Comparison of ENCODE assay signal across 12 cellular contexts in the genomic region with DNA sequence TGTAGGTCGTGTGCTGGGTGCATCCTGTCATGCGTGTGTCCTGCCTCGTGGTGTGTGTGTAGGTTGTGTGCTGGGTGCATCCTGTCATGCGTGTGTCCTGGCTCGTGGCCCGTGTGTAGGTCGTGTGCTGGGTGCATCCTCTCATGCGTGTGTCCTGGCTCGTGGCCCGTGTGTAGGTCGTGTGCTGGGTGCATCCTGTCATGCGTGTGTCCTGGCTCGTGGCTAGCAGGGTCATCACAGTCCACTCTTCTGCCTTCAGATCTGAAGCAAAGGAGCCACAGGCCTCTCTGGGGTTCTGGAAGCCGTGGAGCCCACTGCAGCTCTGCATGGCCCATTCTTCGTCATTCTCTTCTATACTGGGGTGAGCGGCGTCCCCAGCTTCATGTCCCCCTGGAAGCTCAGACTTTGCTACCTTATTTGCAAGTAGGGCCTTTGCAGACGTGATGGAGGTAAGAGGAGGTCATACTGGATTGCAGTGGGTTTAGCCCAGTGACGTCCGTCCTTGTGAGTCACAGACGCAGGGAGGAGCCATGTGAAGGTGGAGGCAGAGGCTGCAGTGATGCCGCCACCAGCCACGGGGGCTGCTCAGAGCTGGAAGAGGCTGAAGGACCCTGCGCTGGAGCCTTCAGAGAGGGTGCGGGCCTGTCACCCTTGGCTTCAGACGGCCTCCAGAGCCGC. TPM values are rescaled to one million over a fixed set of nuclear protein-coding genes. Genes with fewer than 3 reads are reported as not detected.
DNase-seq lines count a peak whose midpoint lies in the region; ATAC-seq and TF ChIP-seq lines count a peak whose summit lies in the region.
"Not testable (repeated sequence)": the region's sequence is repeated elsewhere in the genome, so short reads cannot be mapped to it uniquely, and the experiment has no call there.
"Had no signal": no experiment of that assay in that cellular context is flagged by ENCODE, and none has a peak within 500 bp of the region (broad histone marks: within the 10 kb centered on the region; RNA-seq: fewer than 3 reads in every experiment).

No MANE protein-coding gene starts in this region.

- H3K36me3 ChIP-seq in A673 (ENCODE audit: insufficient read depth, low read length, poor library complexity, severe bottlenecking); testis (ENCODE audit: low read depth, missing control alignments): not testable (repeated sequence)

- not testable (repeated sequence) for H3K9me3 ChIP-seq in A673 (ENCODE audit: low read depth, low read length, poor library complexity, severe bottlenecking); right cardiac atrium (ENCODE audit: control insufficient read depth, low read length); testis

- H3K9me3 Mint-ChIP-seq in IgD-negative memory B cell; activated naive CD8-positive, alpha-beta T cell treated with anti-CD3 and anti-CD28 coated beads, Interleukin-2, amount 10 ng/mL, durations not matched to agents 7 days and 5 days: not testable (repeated sequence)

- H3K4me1 Mint-ChIP-seq in IgD-negative memory B cell = peaks cover 4 to 15% (median 8%) of the 10 kb centered on the region in 3 donors
- H3K4me1 Mint-ChIP-seq in activated naive CD8-positive, alpha-beta T cell treated with anti-CD3 and anti-CD28 coated beads, Interleukin-2, amount 10 ng/mL, durations not matched to agents 7 days and 5 days = peaks cover 19% of the 10 kb centered on the region

- not testable (repeated sequence) for H3K36me3 Mint-ChIP-seq in IgD-negative memory B cell; activated naive CD8-positive, alpha-beta T cell treated with anti-CD3 and anti-CD28 coated beads, Interleukin-2, amount 10 ng/mL, durations not matched to agents 7 days and 5 days

- not testable (repeated sequence) for TF ChIP-seq CTCF in A673 (conservative IDR thresholded peaks at IDR 0.05; ENCODE audit: low read depth, low read length); testis (IDR thresholded peaks at IDR 0.05)

- not testable (repeated sequence) for DNase-seq in A673 (ENCODE audit: low spot score)
- DNase-seq in activated naive CD8-positive, alpha-beta T cell treated with anti-CD3 and anti-CD28 coated beads, Interleukin-2, amount 10 ng/mL, durations not matched to agents 7 days and 5 days = peak; percentile 15
- DNase-seq in right cardiac atrium = peak in 2 of 3 donors; percentile 14 to 60
- peak; percentile 85 for DNase-seq in mesenteric fat pad (ENCODE audit: low spot score)
- peak; percentile 11 for DNase-seq in testis

- not testable (repeated sequence) for TF ChIP-seq POLR2A in testis (IDR thresholded peaks at IDR 0.05)

- BruUV-seq in A673 (replicated peaks; lab: Mats Ljungman, UMichigan) = not testable (repeated sequence)

- not testable (repeated sequence) for H3K4me3 ChIP-seq in A673 (ENCODE audit: low read depth, low read length, poor library complexity, severe bottlenecking); right cardiac atrium (ENCODE audit: low read length); testis

- not testable (repeated sequence) for ATAC-seq in activated naive CD8-positive, alpha-beta T cell treated with anti-CD3 and anti-CD28 coated beads, Interleukin-2, amount 10 ng/mL, durations not matched to agents 7 days and 5 days (ENCODE audit: low read depth); right cardiac atrium

- CTCF ChIA-PET in A673 (lab: Charles Lee) = interaction anchor here (0.6 kb wide), 1 partner anchor 90 kb away, joined by 3 read pairs; no protein-coding TSS in a partner anchor

- WGBS in right cardiac atrium = 83% methylated on average over 27 of the region's 27 CpGs
- WGBS in testis, 2 donors = 88 to 92% methylated on average over 23 to 26 of the region's 27 CpGs

- H3K4me3 Mint-ChIP-seq in IgD-negative memory B cell = peak overlapping the region in 1 of 4 donors; percentile 70
- H3K4me3 Mint-ChIP-seq in activated naive CD8-positive, alpha-beta T cell treated with anti-CD3 and anti-CD28 coated beads, Interleukin-2, amount 10 ng/mL, durations not matched to agents 7 days and 5 days = not testable (repeated sequence)

- H3K27me3 Mint-ChIP-seq in IgD-negative memory B cell = peaks cover 29% of the 10 kb centered on the region
- not testable (repeated sequence) for H3K27me3 Mint-ChIP-seq in activated naive CD8-positive, alpha-beta T cell treated with anti-CD3 and anti-CD28 coated beads, Interleukin-2, amount 10 ng/mL, durations not matched to agents 7 days and 5 days

- peaks cover 44% of the 10 kb centered on the region for H3K4me1 ChIP-seq in A673 (ENCODE audit: insufficient read depth, low read length, poor library complexity, severe bottlenecking)
- H3K4me1 ChIP-seq in right cardiac atrium (ENCODE audit: control insufficient read depth, insufficient read depth, low read length); testis: not testable (repeated sequence)

- POLR2A ChIA-PET in A673 (lab: Charles Lee; ENCODE audit: low non-redundant PET); activated naive CD8-positive, alpha-beta T cell treated with anti-CD3 and anti-CD28 coated beads, Interleukin-2, amount 10 ng/mL, durations not matched to agents 7 days and 5 days (lab: Charles Lee): not testable (repeated sequence)

- intact Hi-C loops in A673 (cut with micrococcal nuclease; ENCODE audit: unreplicated experiment); right cardiac atrium (cut with DNase I); testis (cut with DNase I; ENCODE audit: low total_unique reads): not testable (repeated sequence)

- not testable (repeated sequence) for H3K27me3 ChIP-seq in A673 (replicated peaks; ENCODE audit: insufficient read depth, low read depth, low read length, poor library complexity); right cardiac atrium (ENCODE audit: control insufficient read depth, insufficient read depth); testis

- peak overlapping the region; percentile 23 to 85 (median 72) for H3K27ac Mint-ChIP-seq in IgD-negative memory B cell
- H3K27ac Mint-ChIP-seq in activated naive CD8-positive, alpha-beta T cell treated with anti-CD3 and anti-CD28 coated beads, Interleukin-2, amount 10 ng/mL, durations not matched to agents 7 days and 5 days = not testable (repeated sequence)

- H3K27ac ChIP-seq in A673 (ENCODE audit: low read depth, low read length, poor library complexity, severe bottlenecking) = peak overlapping the region; percentile 92
- not testable (repeated sequence) for H3K27ac ChIP-seq in right cardiac atrium (ENCODE audit: low read length); testis

RNA-seq across cellular contexts. Expression of a gene that starts 11.1 kb away (rescaled TPM):
- total RNA-seq in A673 (2021) = 38.5 and 48.4 TPM in 2 replicates
- not detected for polyA plus RNA-seq in IgD-negative memory B cell
- under 1 TPM in 1 of 2 experiments, not detected in 1; 0.20 TPM for total RNA-seq in activated naive CD8-positive, alpha-beta T cell treated with anti-CD3 and anti-CD28 coated beads, Interleukin-2, amount 10 ng/mL, durations not matched to agents 7 days and 5 days
- 1 to 10 TPM in 1 of 4 donors, under 1 TPM in 2, not detected in 1; 0.17 to 1.4 (median 0.84) TPM for total RNA-seq in right cardiac atrium
- 0.68 TPM for polyA plus RNA-seq in right cardiac atrium
- total RNA-seq in mesenteric fat pad = 1.1 TPM
- 1 to 10 TPM; 1.6 to 2.0 TPM for total RNA-seq in testis
- 0.88 TPM for polyA plus RNA-seq in testis (ENCODE audit: insufficient read depth, low read depth, low replicate concordance)
- total RNA-seq: Daoy, H7, M059J had no signal
- polyA plus RNA-seq: AG04450 had no signal

RNA-seq across cellular contexts. Expression of a gene that starts 38.6 kb away (rescaled TPM):
- total RNA-seq in A673 (2021) = 0.34 and 0.35 TPM in 2 replicates
- polyA plus RNA-seq in IgD-negative memory B cell = 0.19 TPM
- total RNA-seq in activated naive CD8-positive, alpha-beta T cell treated with anti-CD3 and anti-CD28 coated beads, Interleukin-2, amount 10 ng/mL, durations not matched to agents 7 days and 5 days = 1 to 10 TPM; 5.4 to 6.6 TPM
- total RNA-seq in right cardiac atrium = 1 to 10 TPM; 5.2 to 6.8 (median 5.4) TPM
- 7.4 TPM for polyA plus RNA-seq in right cardiac atrium
- 0.42 TPM for total RNA-seq in mesenteric fat pad
- under 1 TPM; 0.37 to 0.39 TPM for total RNA-seq in testis
- polyA plus RNA-seq in testis (ENCODE audit: insufficient read depth, low read depth, low replicate concordance) = 0.47 TPM
- total RNA-seq: Caco-2, Daoy, M059J had no signal
- polyA plus RNA-seq: AG04450 had no signal

RNA-seq across cellular contexts. Expression of a gene that starts 43.5 kb away (rescaled TPM):
- total RNA-seq in A673 (2021) = 5.0 and 5.3 TPM in 2 replicates
- polyA plus RNA-seq in IgD-negative memory B cell = not detected
- under 1 TPM; 0.22 to 0.43 TPM for total RNA-seq in activated naive CD8-positive, alpha-beta T cell treated with anti-CD3 and anti-CD28 coated beads, Interleukin-2, amount 10 ng/mL, durations not matched to agents 7 days and 5 days
- under 1 TPM in 2 of 4 donors, not detected in 2; 0.23 to 0.29 TPM for total RNA-seq in right cardiac atrium
- polyA plus RNA-seq in right cardiac atrium = 0.09 TPM
- not detected for total RNA-seq in mesenteric fat pad
- 1 to 10 TPM; 2.8 to 4.3 TPM for total RNA-seq in testis
- polyA plus RNA-seq in testis (ENCODE audit: insufficient read depth, low read depth, low replicate concordance) = 0.54 TPM
- total RNA-seq: Daoy, M059J had no signal
- polyA plus RNA-seq: AG04450; CD4-positive, CD25-positive, alpha-beta regulatory T cell had no signal

RNA-seq across cellular contexts. Expression of a gene that starts 49.4 kb away (rescaled TPM):
- 0.20 TPM in 1 of 2 replicates, not detected in the other for total RNA-seq in A673 (2021)
- polyA plus RNA-seq in IgD-negative memory B cell = not detected
- under 1 TPM; 0.53 to 0.60 TPM for total RNA-seq in activated naive CD8-positive, alpha-beta T cell treated with anti-CD3 and anti-CD28 coated beads, Interleukin-2, amount 10 ng/mL, durations not matched to agents 7 days and 5 days
- total RNA-seq in right cardiac atrium = not detected
- polyA plus RNA-seq in right cardiac atrium = 0.05 TPM
- not detected for total RNA-seq in mesenteric fat pad
- total RNA-seq in testis = under 1 TPM; 0.47 to 0.93 TPM
- 0.13 TPM for polyA plus RNA-seq in testis (ENCODE audit: insufficient read depth, low read depth, low replicate concordance)
- total RNA-seq: Caco-2, Daoy, H7, M059J had no signal
- polyA plus RNA-seq: AG04450; CD4-positive, CD25-positive, alpha-beta regulatory T cell had no signal

Comparison
In these comparisons a context has a peak if more than half of its experiments do, and no peak if none do; other contexts are left out.
1. RNA of a gene that starts 11.1 kb away (total RNA-seq): 38.5 to 48.4 TPM in A673; 1.6 to 2.0 TPM in testis, 1.1 TPM in mesenteric fat pad (single experiment), 0.17 to 1.4 TPM in right cardiac atrium and 0.20 TPM in activated naive CD8-positive, alpha-beta T cell treated with anti-CD3 and anti-CD28 coated beads, Interleukin-2, amount 10 ng/mL, durations not matched to agents 7 days and 5 days; every median in the first group is over 10 times any median in the second.